12 cellular contexts compared by ENCODE assay signal in genomic region chr14:48274826-48275225, GRCh38.
"Had no signal": no experiment of that assay in that cellular context is flagged by ENCODE, and none has a peak within 500 bp of the region (broad histone marks: within the 10 kb centered on the region; RNA-seq: fewer than 3 reads in every experiment).

No MANE protein-coding gene starts in this region.

- DNase-seq: activated CD4-positive, alpha-beta T cell treated with anti-CD3 and anti-CD28 coated beads for 36 hours; activated CD4-positive, alpha-beta T cell treated with anti-CD3 and anti-CD28 coated beads, Interleukin-2, amount 50 U/mL, for 48 hours; activated gamma-delta T cell; gastrocnemius medialis; retina; stimulated activated naive B cell treated with anti-CD40 and anti-IgM and Interleukin-4, amounts not matched to agents 10 μg/mL and 1 μg/mL and 100 μg/mL, for 72 hours; thyroid gland had no signal

- H3K9ac ChIP-seq: parathyroid adenoma had no signal

- H3K9me3 ChIP-seq: gastrocnemius medialis, neutrophil, thyroid gland had no signal

- H3K27me3 ChIP-seq: gastrocnemius medialis, neutrophil, thyroid gland had no signal

- H3K36me3 ChIP-seq: gastrocnemius medialis, neutrophil, thyroid gland had no signal

- H3K79me2 ChIP-seq: parathyroid adenoma had no signal

- H3K4me3 ChIP-seq: gastrocnemius medialis, thyroid gland had no signal

- FAIRE-seq: astrocyte, TTC549 had no signal

- H3K27ac ChIP-seq: epithelial cell of prostate, gastrocnemius medialis, neutrophil, parathyroid adenoma, thyroid gland had no signal

- H3K4me1 ChIP-seq: gastrocnemius medialis, parathyroid adenoma, thyroid gland had no signal

- H2AFZ ChIP-seq: parathyroid adenoma had no signal
